In genomic region chr9:97411440-97411788, GRCh38 we compare ENCODE assay signal across 8 cellular contexts. TPM values are rescaled to one million over a fixed set of nuclear protein-coding genes. Genes with fewer than 3 reads are reported as not detected.
DNase-seq lines count a peak whose midpoint lies in the region; ATAC-seq and TF ChIP-seq lines count a peak whose summit lies in the region.

No MANE protein-coding gene starts in this region.

- H3K4me1 ChIP-seq in colonic mucosa: peaks cover 4% of the 10 kb centered on the region
- peaks cover 20 to 24% of the 10 kb centered on the region in 2 experiments for H3K4me1 ChIP-seq in neutrophil (ENCODE audit: control insufficient read depth in 1 of 2, insufficient read depth in 1 of 2, low read depth in 1 of 2, low read length in 1 of 2)

- no peak for TF ChIP-seq CTCF in colonic mucosa (IDR thresholded peaks at IDR 0.05)
- no peak for TF ChIP-seq CTCF in neutrophil (IDR thresholded peaks at IDR 0.05)

- peak; percentile 12 for ATAC-seq in HG03460 (IDR thresholded peaks at IDR 0.05; ENCODE audit: unreplicated experiment)
- no peak for ATAC-seq in HG02759 (IDR thresholded peaks at IDR 0.05; ENCODE audit: unreplicated experiment)

- H3K27me3 ChIP-seq in colonic mucosa: no peaks in the 10 kb centered on the region
- peaks cover 38% of the 10 kb centered on the region for H3K27me3 ChIP-seq in neutrophil

- H3K27ac ChIP-seq in colonic mucosa (peak overlapping the region; percentile 88), neutrophil (peak overlapping the region; percentile 91)

- no peaks in the 10 kb centered on the region for H3K36me3 ChIP-seq in colonic mucosa
- no peaks in the 10 kb centered on the region for H3K36me3 ChIP-seq in neutrophil

- peak overlapping the region; percentile 28 to 58 for H3K9ac ChIP-seq in colonic mucosa (ENCODE audit: low read depth in 2 of 2, low read length in 2 of 2)

- peak overlapping the region; percentile 57 for H3K4me3 ChIP-seq in GM08714 (ENCODE audit: low read length)
- H3K4me3 ChIP-seq in colonic mucosa: peak overlapping the region; percentile 98
- H3K4me3 ChIP-seq in neutrophil (ENCODE audit: low read depth in 1 of 2, low read length in 1 of 2): peak overlapping the region; percentile 81 to 91

- DNase-seq in colonic mucosa: no peak
- DNase-seq in SW 1271 (lab: John Stamatoyannopoulos, UW): no peak
- no peak for DNase-seq in effector CD4-positive, alpha-beta T cell
- DNase-seq in NCI-H446 treated with DMSO at 0.1 percent for 48 hours (lab: John Stamatoyannopoulos, UW): no peak

- intact Hi-C loops in colonic mucosa (cut with DNase I): no loop called here

- no peaks in the 10 kb centered on the region for H3K9me3 ChIP-seq in colonic mucosa
- H3K9me3 ChIP-seq in neutrophil: no peaks in the 10 kb centered on the region

RNA-seq across cellular contexts. Expression of gene TDRD7, which starts 0.5 kb away (rescaled TPM):
- 10 to 100 TPM; 28.8 to 35.3 TPM for total RNA-seq in colonic mucosa
